ENCODE assay signal across 8 cellular contexts in the genomic region with DNA sequence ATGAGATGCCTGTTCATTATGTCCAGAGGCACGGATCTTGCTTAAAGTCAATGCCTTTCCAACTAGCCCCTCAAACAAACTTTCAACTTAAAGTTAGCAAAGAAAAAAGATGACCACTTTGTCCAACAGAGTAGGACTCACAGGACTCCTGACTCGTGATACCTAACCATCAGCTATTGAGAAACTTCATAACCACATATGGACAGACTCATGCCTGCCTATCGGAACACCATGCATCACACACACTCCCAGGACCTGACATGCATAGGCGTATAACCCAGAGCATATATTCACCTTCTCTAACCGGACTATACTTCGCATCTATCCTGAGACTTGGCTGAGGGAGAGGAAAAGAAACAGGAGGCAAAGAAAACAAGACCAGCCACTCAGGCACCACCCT. TPM values are rescaled to one million over a fixed set of nuclear protein-coding genes. Genes with fewer than 3 reads are reported as not detected.
DNase-seq lines count a peak whose midpoint lies in the region; ATAC-seq and TF ChIP-seq lines count a peak whose summit lies in the region.

No MANE protein-coding gene starts in this region.

- H4K20me1 ChIP-seq in DND-41 (ENCODE audit: insufficient read depth, low read length) (peaks cover 48% of the 10 kb centered on the region), OCI-LY7 (ENCODE audit: insufficient read depth, low read length) (no peaks in the 10 kb centered on the region), neural progenitor cell (ENCODE audit: low read depth) (peaks cover 64% of the 10 kb centered on the region)

- H3K4me1 Mint-ChIP-seq in neural progenitor cell: peaks cover 26% of the 10 kb centered on the region

- no TSS peak for BruUV-seq in OCI-LY7 (replicated peaks; lab: Mats Ljungman, UMichigan)

- POLR2A ChIA-PET in OCI-LY7 (lab: Charles Lee) (no interaction called here), RWPE1 (lab: Yijun Ruan, JAX; ENCODE audit: low non-redundant PET) (no interaction called here)

- H3K4me1 ChIP-seq in DND-41 (ENCODE audit: insufficient read depth, low read length) (peaks cover 40% of the 10 kb centered on the region), OCI-LY7 (ENCODE audit: insufficient read depth, low read length, poor library complexity, severe bottlenecking) (peaks cover 21% of the 10 kb centered on the region), endocrine pancreas (ENCODE audit: control insufficient read depth, insufficient read depth, low read length) (peaks cover 16% of the 10 kb centered on the region), neural progenitor cell (peaks cover 16% of the 10 kb centered on the region)

- CTCF ChIA-PET in OCI-LY7 (lab: Charles Lee; ENCODE audit: unreplicated experiment): no interaction called here
- CTCF ChIA-PET in RWPE1 (lab: Yijun Ruan, JAX): no interaction called here

- no peaks in the 10 kb centered on the region for H3K9me2 ChIP-seq in OCI-LY7 (ENCODE audit: insufficient read depth, low read length)

- DNase-seq in DND-41: no peak
- no peak for DNase-seq in OCI-LY7 (ENCODE audit: low spot score)
- DNase-seq in neural progenitor cell (ENCODE audit: low spot score): no peak
- no peak for DNase-seq in RWPE1 (ENCODE audit: low spot score)
- no peak for DNase-seq in islet precursor cell
- DNase-seq in DMS79 treated with DMSO at 0.1 percent for 48 hours (lab: John Stamatoyannopoulos, UW): no peak

- H3K27me3 Mint-ChIP-seq in neural progenitor cell (ENCODE audit: insufficient read depth, low read depth): peaks cover 6% of the 10 kb centered on the region

- peak overlapping the region; percentile 80; the same call in 1 of the 2 replicates for H3K27ac ChIP-seq in DND-41 (ENCODE audit: low read length)
- no peak overlapping the region for H3K27ac ChIP-seq in OCI-LY7 (ENCODE audit: low read depth, low read length, poor library complexity, severe bottlenecking)
- no peak overlapping the region for H3K27ac ChIP-seq in neural progenitor cell
- no peak overlapping the region for H3K27ac ChIP-seq in RWPE1

- no peaks in the 10 kb centered on the region for H3K9me3 ChIP-seq in DND-41 (ENCODE audit: insufficient read depth, low read length, severe bottlenecking)
- no peaks in the 10 kb centered on the region for H3K9me3 ChIP-seq in OCI-LY7 (ENCODE audit: low read length)
- no peaks in the 10 kb centered on the region for H3K9me3 ChIP-seq in endocrine pancreas (ENCODE audit: control insufficient read depth, low read length)
- no peaks in the 10 kb centered on the region for H3K9me3 ChIP-seq in neural progenitor cell (ENCODE audit: low read depth)

- H3K4me3 ChIP-seq in DND-41 (ENCODE audit: low read depth in 1 of 2, low read length in 2 of 2) (peak overlapping the region in 1 of 2 experiments; percentile 83; a peak in 2 of 4 replicates), OCI-LY7 (ENCODE audit: low read depth, low read length, poor library complexity, severe bottlenecking) (no peak overlapping the region), endocrine pancreas (ENCODE audit: control insufficient read depth, insufficient read depth, low read length) (peak overlapping the region; percentile 7), neural progenitor cell (peak overlapping the region; percentile 87)

- H3F3A ChIP-seq in neural progenitor cell (ENCODE audit: low read depth): peaks cover 27% of the 10 kb centered on the region

- peak overlapping the region; percentile 97 for H3K4me3 Mint-ChIP-seq in neural progenitor cell

- no peaks in the 10 kb centered on the region for H3K27me3 ChIP-seq in DND-41 (ENCODE audit: insufficient read depth, low read length, poor library complexity)
- no peaks in the 10 kb centered on the region for H3K27me3 ChIP-seq in endocrine pancreas (ENCODE audit: control insufficient read depth, insufficient read depth, low read length)
- H3K27me3 ChIP-seq in neural progenitor cell: no peaks in the 10 kb centered on the region

- H3K4me2 ChIP-seq in DND-41 (ENCODE audit: insufficient read depth, low read length) (peak overlapping the region; percentile 86), OCI-LY7 (ENCODE audit: low read length) (peak overlapping the region; percentile 98), neural progenitor cell (peak overlapping the region; percentile 90)

- TF ChIP-seq CTCF in DND-41 (IDR thresholded peaks at IDR 0.05; ENCODE audit: borderline replicate concordance, extremely low read depth, low read length, poor library complexity, severe bottlenecking) (no peak), OCI-LY7 (conservative IDR thresholded peaks at IDR 0.05; ENCODE audit: low read length) (no peak), neural progenitor cell (IDR thresholded peaks at IDR 0.05) (no peak), RWPE1 (conservative IDR thresholded peaks at IDR 0.05; ENCODE audit: low read depth) (no peak)

- H3K79me2 ChIP-seq in DND-41 (ENCODE audit: insufficient read depth, low read length): peaks cover 69% of the 10 kb centered on the region
- peaks cover 42% of the 10 kb centered on the region for H3K79me2 ChIP-seq in OCI-LY7 (ENCODE audit: insufficient read depth, low read depth, low read length)
- H3K79me2 ChIP-seq in neural progenitor cell (ENCODE audit: low read depth): peaks cover 69% of the 10 kb centered on the region

- H3K27ac Mint-ChIP-seq in neural progenitor cell: peak overlapping the region; percentile 36

- H3K9ac ChIP-seq in DND-41 (ENCODE audit: low read depth, low read length) (peak overlapping the region; percentile 87), endocrine pancreas (ENCODE audit: control insufficient read depth, insufficient read depth, low read length) (peak overlapping the region; percentile 69), neural progenitor cell (peak overlapping the region; percentile 14)

- no peaks in the 10 kb centered on the region for H3K9me3 Mint-ChIP-seq in neural progenitor cell

- intact Hi-C loops in OCI-LY7 (cut with micrococcal nuclease; ENCODE audit: unreplicated experiment): no loop called here

- H2AFZ ChIP-seq in DND-41 (ENCODE audit: low read depth, low read length) (no peak overlapping the region), OCI-LY7 (ENCODE audit: low read length) (no peak overlapping the region), neural progenitor cell (replicated peaks) (no peak overlapping the region)

- H3K36me3 ChIP-seq in DND-41 (ENCODE audit: insufficient read depth, low read length) (peaks cover 60% of the 10 kb centered on the region), OCI-LY7 (ENCODE audit: insufficient read depth, low read length) (peaks cover 30% of the 10 kb centered on the region), endocrine pancreas (ENCODE audit: control insufficient read depth, insufficient read depth, low read length) (no peaks in the 10 kb centered on the region), neural progenitor cell (peaks cover 3% of the 10 kb centered on the region)

- peaks cover 32% of the 10 kb centered on the region for H3K36me3 Mint-ChIP-seq in neural progenitor cell

- ATAC-seq in DND-41 (ENCODE audit: insufficient read depth, low read depth) (no peak), HG02610 (IDR thresholded peaks at IDR 0.05; ENCODE audit: unreplicated experiment) (no peak)

RNA-seq across cellular contexts. Expression of gene PIP4K2B, which starts 2.3 kb away (rescaled TPM):
- 23.6 and 33.0 TPM in 2 replicates for total RNA-seq in OCI-LY7 (2014; rRNA removed; shearing (Covaris generic))
- total RNA-seq in OCI-LY7 (2022): 37.8 and 38.6 TPM in 2 replicates
- total RNA-seq in neural progenitor cell (ENCODE audit: low replicate concordance): 45.6 and 81.1 TPM in 2 replicates

RNA-seq across cellular contexts. Expression of gene CWC25, which starts 28.0 kb away (rescaled TPM):
- 22.2 and 25.4 TPM in 2 replicates for total RNA-seq in OCI-LY7 (2014; rRNA removed; shearing (Covaris generic))
- total RNA-seq in OCI-LY7 (2022) (26.8 and 30.8 TPM in 2 replicates), neural progenitor cell (ENCODE audit: low replicate concordance) (15.2 and 19.2 TPM in 2 replicates)

RNA-seq across cellular contexts. Expression of gene PSMB3, which starts 44.5 kb away (rescaled TPM):
- 290 and 348 TPM in 2 replicates for total RNA-seq in OCI-LY7 (2014; rRNA removed; shearing (Covaris generic))
- total RNA-seq in OCI-LY7 (2022) (231 and 246 TPM in 2 replicates), neural progenitor cell (ENCODE audit: low replicate concordance) (127 and 141 TPM in 2 replicates)

RNA-seq across cellular contexts. Expression of gene PCGF2, which starts 49.0 kb away (rescaled TPM):
- total RNA-seq in OCI-LY7 (2014; rRNA removed; shearing (Covaris generic)): 8.9 and 12.8 TPM in 2 replicates
- total RNA-seq in OCI-LY7 (2022) (40.0 and 47.3 TPM in 2 replicates), neural progenitor cell (ENCODE audit: low replicate concordance) (16.7 and 23.8 TPM in 2 replicates)

RNA-seq across cellular contexts. Expression of gene RPL23, which starts 56.4 kb away (rescaled TPM):
- total RNA-seq in OCI-LY7 (2014; rRNA removed; shearing (Covaris generic)): 1,289 and 1,881 TPM in 2 replicates
- total RNA-seq in OCI-LY7 (2022): 1,611 and 1,766 TPM in 2 replicates
- total RNA-seq in neural progenitor cell (ENCODE audit: low replicate concordance): 1,779 and 3,404 TPM in 2 replicates

Comparison
In these comparisons a context has a peak if more than half of its experiments do, and no peak if none do; other contexts are left out.
1. H3K9ac ChIP-seq: peak in every context shown above with its lines; median percentile 87 in DND-41; 69 in endocrine pancreas; 14 in neural progenitor cell.